ENCODE assay signal across 8 cellular contexts in the genomic region with DNA sequence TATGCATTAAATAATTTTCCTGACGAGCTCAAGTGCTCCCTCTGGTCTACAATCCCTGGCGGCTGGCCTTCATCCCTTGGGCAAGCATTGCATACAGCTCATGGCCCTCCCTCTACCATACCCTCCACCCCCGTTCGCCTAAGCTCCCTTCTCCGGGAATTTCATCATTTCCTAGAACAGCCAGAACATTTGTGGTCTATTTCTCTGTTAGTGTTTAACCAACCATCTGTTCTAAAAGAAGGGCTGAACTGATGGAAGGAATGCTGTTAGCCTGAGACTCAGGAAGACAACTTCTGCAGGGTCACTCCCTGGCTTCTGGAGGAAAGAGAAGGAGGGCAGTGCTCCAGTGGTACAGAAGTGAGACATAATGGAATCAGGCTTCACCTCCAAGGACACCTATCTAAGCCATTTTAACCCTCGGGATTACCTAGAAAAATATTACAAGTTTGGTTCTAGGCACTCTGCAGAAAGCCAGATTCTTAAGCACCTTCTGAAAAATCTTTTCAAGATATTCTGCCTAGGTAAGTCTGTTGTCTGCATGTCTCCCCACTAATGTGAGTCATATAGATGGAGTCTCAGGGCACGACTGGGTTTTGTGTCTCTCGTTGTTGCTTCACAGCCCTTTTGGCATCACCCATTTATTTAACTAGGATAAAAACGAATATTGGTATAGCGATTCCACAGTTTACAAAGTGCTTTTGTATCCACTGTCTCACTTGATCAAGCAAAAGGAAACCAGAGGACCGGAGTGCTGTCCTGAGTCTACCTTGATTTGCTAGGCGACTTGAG. TPM values are rescaled to one million over a fixed set of nuclear protein-coding genes. Genes with fewer than 3 reads are reported as not detected.
A peak's percentile ranks its signal among the peaks of the same experiment; 100 is the strongest.
DNase-seq lines count a peak whose midpoint lies in the region; ATAC-seq and TF ChIP-seq lines count a peak whose summit lies in the region.

A gene (plus strand): TSS at position 210 of the 789 bp plus-strand sequence. CDS start 158 bp downstream, at position 368.

- peaks cover 10% of the 10 kb centered on the region for H3K36me3 ChIP-seq in left ventricle myocardium inferior

- H3K9me3 ChIP-seq in left ventricle myocardium inferior (replicated peaks) = peaks cover 24% of the 10 kb centered on the region

- WGBS in adipose tissue, 3 donors = 32 to 47% (median 39%) methylated on average over 12 of the region's 12 CpGs

- peaks cover 50% of the 10 kb centered on the region for H3K4me1 ChIP-seq in left ventricle myocardium inferior

- no peaks in the 10 kb centered on the region for H3K27me3 ChIP-seq in left ventricle myocardium inferior (ENCODE audit: low read depth)

- H3K4me3 ChIP-seq in left ventricle myocardium inferior (peak within 1 kb of the TSS; percentile 61), retinal pigment epithelial cell (ENCODE audit: low read length) (peak within 1 kb of the TSS; percentile 39)

- DNase-seq in Caki2 (ENCODE audit: low read depth) (peak; percentile 81), left ventricle myocardium inferior (peak; percentile 68), retinal pigment epithelial cell (ENCODE audit: low read depth) (peak; percentile 45), GM19238 (ENCODE audit: insufficient read length, low spot score) (no peak)
- no peak for DNase-seq in stimulated activated CD8-positive, alpha-beta memory T cell treated with anti-CD3 and anti-CD28 coated beads, Interleukin-4, amount 100 ng/mL, for 48 hours
- DNase-seq in stimulated activated naive CD4-positive, alpha-beta T cell (lab: John Stamatoyannopoulos, UW) = no peak

- peak within 1 kb of the TSS; percentile 99 for H3K27ac ChIP-seq in adipose tissue (ENCODE audit: low read depth, low read length)
- peak within 1 kb of the TSS; percentile 89 for H3K27ac ChIP-seq in left ventricle myocardium inferior (replicated peaks)

- in situ Hi-C loops in Caki2 (cut with HindIII; ENCODE audit: low pct_unique_long_range_greater_than_20kb, low sequenced_read_pairs) = no loop called here

- intact Hi-C loops in left ventricle myocardium inferior (cut with micrococcal nuclease) = no loop called here

- no peak for ATAC-seq in GM21360 (IDR thresholded peaks at IDR 0.05; ENCODE audit: unreplicated experiment)

- TF ChIP-seq CTCF in left ventricle myocardium inferior (IDR thresholded peaks at IDR 0.05; ENCODE audit: borderline replicate concordance) = no peak
- no peak for TF ChIP-seq CTCF in retinal pigment epithelial cell (conservative IDR thresholded peaks at IDR 0.05; ENCODE audit: low read depth, low read length)

RNA-seq across cellular contexts. Expression of the gene that starts here (rescaled TPM):
- 66.9 and 89.8 TPM in 2 replicates for total RNA-seq in Caki2 (2014; rRNA removed; shearing (Covaris generic); ENCODE audit: low replicate concordance)
- polyA plus RNA-seq in adipose tissue = 1,000 to 10,000 TPM in 2 of 3 donors, 10 to 100 TPM in 1; 93.2 to 1,953 (median 1,163) TPM
- 32.6 TPM for total RNA-seq in left ventricle myocardium inferior

Comparison
In these comparisons a context has a peak if more than half of its experiments do, and no peak if none do; other contexts are left out.
1. DNase-seq: peak in Caki2 (single experiment), left ventricle myocardium inferior (single experiment) and retinal pigment epithelial cell (single experiment); none in stimulated activated CD8-positive, alpha-beta memory T cell treated with anti-CD3 and anti-CD28 coated beads, Interleukin-4, amount 100 ng/mL, for 48 hours (single experiment), stimulated activated naive CD4-positive, alpha-beta T cell (0 of 6) and GM19238 (single experiment).